34 cellular contexts compared by ENCODE assay signal in genomic region chr11:105269862-105270261, GRCh38.
"Had no signal": no experiment of that assay in that cellular context is flagged by ENCODE, and none has a peak within 500 bp of the region (broad histone marks: within the 10 kb centered on the region; RNA-seq: fewer than 3 reads in every experiment).

No MANE protein-coding gene starts in this region.

- DNase-seq: Karpas-422, Kasumi-1, KG1, MG63, MM.1S, MV-4-11, NCI-H1048, NCI-H1092, NCI-H1092 treated with DMSO at 0.1 percent for 48 hours, NCI-H1105, NCI-H1105 treated with DMSO at 0.1 percent for 48 hours, NCI-H1417, NCI-H1417 treated with DMSO at 0.1 percent for 48 hours, NCI-H1436, NCI-H1436 treated with DMSO at 0.1 percent for 48 hours, NCI-H146, NCI-H1694, NCI-H1694 treated with DMSO at 0.1 percent for 48 hours, NCI-H187, NCI-H187 treated with DMSO at 0.1 percent for 48 hours, NCI-H1930, NCI-H2029, NCI-H2029 treated with DMSO at 0.1 percent for 48 hours, NCI-H2081, NCI-H2081 treated with DMSO at 0.1 percent for 48 hours, NCI-H2107, NCI-H2171, NCI-H2171 treated with DMSO at 0.1 percent for 48 hours, NCI-H2227 treated with DMSO at 0.1 percent for 48 hours, NCI-H226, NCI-H345, NCI-H446, NCI-H446 treated with DMSO at 0.1 percent for 48 hours had no signal

- H3K4me2 ChIP-seq: KMS-11 had no signal

- H3K9me3 ChIP-seq: MG63 had no signal

- H3K36me3 ChIP-seq: MG63 had no signal

- H3K9ac ChIP-seq: KMS-11 had no signal

- H3K4me3 ChIP-seq: MG63 had no signal

- H3K27me3 ChIP-seq: MG63 had no signal

- H3K27ac ChIP-seq: KMS-11 had no signal
